Comparison of ENCODE assay signal across 14 cellular contexts in genomic region chr11:114297806-114298700, GRCh38. TPM values are rescaled to one million over a fixed set of nuclear protein-coding genes. Genes with fewer than 3 reads are reported as not detected.
DNase-seq lines count a peak whose midpoint lies in the region; ATAC-seq, FAIRE-seq and TF ChIP-seq lines count a peak whose summit lies in the region.
"Had no signal": no experiment of that assay in that cellular context is flagged by ENCODE, and none has a peak within 500 bp of the region (broad histone marks: within the 10 kb centered on the region; RNA-seq: fewer than 3 reads in every experiment).

No MANE protein-coding gene starts in this region.

- no peak for TF ChIP-seq CTCF in K562 (IDR thresholded peaks at IDR 0.05 in 2 of 3, conservative IDR thresholded peaks at IDR 0.05 in 1 of 3; ENCODE audit: insufficient read depth in 2 of 3, low read depth in 1 of 3, low read length in 3 of 3)
- TF ChIP-seq CTCF in left lung (IDR thresholded peaks at IDR 0.05), result no peak

- no peaks in the 10 kb centered on the region for H3K9me2 ChIP-seq in GM23248 (ENCODE audit: insufficient read depth)
- H3K9me2 ChIP-seq in Karpas-422 (replicated peaks; ENCODE audit: insufficient read depth, low read length), result no peaks in the 10 kb centered on the region

- WGBS in GM23248 (ENCODE audit: low coverage in 1 of 2, low lambda C conversion rate in 2 of 2, missing lambda C conversion rate in 2 of 2), 2 experiments, result 37 to 39% methylated on average over 8 of the region's 8 CpGs
- 36% methylated on average over 8 of the region's 8 CpGs for WGBS in K562 (ENCODE audit: insufficient coverage, low coverage, missing lambda C conversion rate)

- no peaks in the 10 kb centered on the region for H3K27me3 ChIP-seq in GM23248 (replicated peaks; ENCODE audit: insufficient read depth)
- no peaks in the 10 kb centered on the region for H3K27me3 ChIP-seq in K562 (ENCODE audit: control insufficient read depth in 2 of 2, insufficient read depth in 2 of 2, low read length in 2 of 2)
- no peaks in the 10 kb centered on the region for H3K27me3 ChIP-seq in left lung
- no peaks in the 10 kb centered on the region for H3K27me3 ChIP-seq in Karpas-422 (ENCODE audit: low read length)

- TF ChIP-seq RAD21 in K562 (CRISPR knock-in tag; conservative IDR thresholded peaks at IDR 0.05 in 1 of 2, IDR thresholded peaks at IDR 0.05 in 1 of 2), result no peak

- no peaks in the 10 kb centered on the region for H3K9me3 Mint-ChIP-seq in activated CD4-positive, alpha-beta memory T cell treated with anti-CD3 and anti-CD28 coated beads, Interleukin-2, amount 10 ng/mL, durations not matched to agents 7 days and 5 days

- H3K9ac ChIP-seq in GM23248 (peak overlapping the region; percentile 100), K562 (ENCODE audit: insufficient read depth in 1 of 2, low read depth in 2 of 2, low read length in 2 of 2) (peak overlapping the region; percentile 16 to 23; a peak in 3 of 4 replicates), Karpas-422 (ENCODE audit: low read length) (no peak overlapping the region)

- peak overlapping the region; percentile 100 for H3K27ac ChIP-seq in GM23248
- H3K27ac ChIP-seq in K562 (ENCODE audit: extremely low read depth, low read depth, low read length), result peak overlapping the region; percentile 39
- peak overlapping the region; percentile 83 to 87 for H3K27ac ChIP-seq in left lung
- H3K27ac ChIP-seq in skin epidermis, result peak overlapping the region in 20 of 21 experiments; percentile 12 to 98 (median 88)
- H3K27ac ChIP-seq in Karpas-422 (ENCODE audit: low read length), result no peak overlapping the region
- H3K27ac ChIP-seq: prostate gland had no signal

- intact Hi-C loops in K562 (cut with micrococcal nuclease), result loop anchor here (5.0 kb wide), 1 partner anchor 139 kb away; the partner anchor contains the start of gene REXO2
- intact Hi-C loops in left lung (cut with DNase I), result no loop called here

- POLR2A ChIA-PET in K562 (lab: Yijun Ruan, JAX), result interaction anchor here (0.6 to 1.0 kb wide), 3 partner anchors 17 to 272 kb away, joined by 3 to 4 read pairs (median 3); no protein-coding TSS in a partner anchor
- POLR2A ChIA-PET in activated CD4-positive, alpha-beta memory T cell treated with anti-CD3 and anti-CD28 coated beads, Interleukin-2, amount 10 ng/mL, durations not matched to agents 7 days and 5 days (lab: Charles Lee), result no interaction called here

- peak overlapping the region; percentile 99 for H3K4me3 ChIP-seq in GM23248
- H3K4me3 ChIP-seq in K562, result no peak overlapping the region
- H3K4me3 ChIP-seq in left lung, result peak overlapping the region; percentile 10 to 32
- H3K4me3 ChIP-seq in skin epidermis, result peak overlapping the region; percentile 15 to 38 (median 28)
- no peak overlapping the region for H3K4me3 ChIP-seq in Karpas-422 (ENCODE audit: low read length)
- H3K4me3 ChIP-seq: prostate gland had no signal

- no peak for FAIRE-seq in K562 (lab: Jason Lieb, UNC)

- H3K4me1 ChIP-seq in GM23248 (ENCODE audit: insufficient read depth), result peaks cover 23% of the 10 kb centered on the region
- H3K4me1 ChIP-seq in K562 (replicated peaks in 1 of 2; ENCODE audit: control insufficient read depth in 2 of 2, insufficient read depth in 2 of 2, low read length in 2 of 2), result peaks cover 9 to 38% of the 10 kb centered on the region in 2 experiments
- H3K4me1 ChIP-seq in left lung, result peaks cover 3 to 13% of the 10 kb centered on the region in 2 donors
- H3K4me1 ChIP-seq in Karpas-422 (ENCODE audit: low read length), result no peaks in the 10 kb centered on the region
- H3K4me1 ChIP-seq: prostate gland had no signal

- H3K27ac Mint-ChIP-seq in activated CD4-positive, alpha-beta memory T cell treated with anti-CD3 and anti-CD28 coated beads, Interleukin-2, amount 10 ng/mL, durations not matched to agents 7 days and 5 days, result no peak overlapping the region
- H3K27ac Mint-ChIP-seq: activated CD8-positive, alpha-beta memory T cell treated with anti-CD3 and anti-CD28 coated beads, Interleukin-2, amount 10 ng/mL, durations not matched to agents 7 days and 5 days had no signal

- H3K27me3 Mint-ChIP-seq in activated CD4-positive, alpha-beta memory T cell treated with anti-CD3 and anti-CD28 coated beads, Interleukin-2, amount 10 ng/mL, durations not matched to agents 7 days and 5 days, result peaks cover 28% of the 10 kb centered on the region

- in situ Hi-C loops in GM23248 (cut with MboI) (no loop called here), K562 (cut with MboI) (no loop called here)

- TF ChIP-seq POLR2A in K562 (conservative IDR thresholded peaks at IDR 0.05), result no peak

- H3K79me2 ChIP-seq in GM23248 (ENCODE audit: insufficient read depth), result peaks cover 77% of the 10 kb centered on the region
- H3K79me2 ChIP-seq in K562 (ENCODE audit: control insufficient read depth, insufficient read depth, low read length), result peaks cover 2% of the 10 kb centered on the region; the same call in 1 of the 3 replicates
- no peaks in the 10 kb centered on the region for H3K79me2 ChIP-seq in Karpas-422 (ENCODE audit: low read length)

- TF ChIP-seq EP300 in K562 (IDR thresholded peaks at IDR 0.05; ENCODE audit: low read length), result no peak

- peaks cover 87% of the 10 kb centered on the region for H3F3A ChIP-seq in GM23248 (ENCODE audit: insufficient read depth)

- H3K36me3 ChIP-seq in GM23248 (ENCODE audit: low read depth), result peaks cover 57% of the 10 kb centered on the region
- no peaks in the 10 kb centered on the region for H3K36me3 ChIP-seq in K562 (ENCODE audit: control insufficient read depth, insufficient read depth, low read length)
- peaks cover 0 to 13% of the 10 kb centered on the region in 2 donors for H3K36me3 ChIP-seq in left lung
- no peaks in the 10 kb centered on the region for H3K36me3 ChIP-seq in Karpas-422 (ENCODE audit: insufficient read depth, low read length)
- H3K36me3 ChIP-seq: prostate gland had no signal

- H3K4me2 ChIP-seq in GM23248 (ENCODE audit: unreplicated experiment), result peak overlapping the region; percentile 97
- H3K4me2 ChIP-seq in K562 (ENCODE audit: insufficient read depth, low read length), result peak overlapping the region; percentile 48
- no peak overlapping the region for H3K4me2 ChIP-seq in Karpas-422 (ENCODE audit: low read depth, low read length, poor library complexity, severe bottlenecking)

- H4K20me1 ChIP-seq in GM23248 (ENCODE audit: insufficient read depth) (peaks cover 10% of the 10 kb centered on the region; the same call in 1 of the 2 replicates), K562 (replicated peaks; ENCODE audit: control insufficient read depth, insufficient read depth, low read length) (no peaks in the 10 kb centered on the region), Karpas-422 (ENCODE audit: insufficient read depth, low read depth, low read length) (no peaks in the 10 kb centered on the region)

- H3K36me3 Mint-ChIP-seq in activated CD4-positive, alpha-beta memory T cell treated with anti-CD3 and anti-CD28 coated beads, Interleukin-2, amount 10 ng/mL, durations not matched to agents 7 days and 5 days (ENCODE audit: low read depth), result no peaks in the 10 kb centered on the region
- H3K36me3 Mint-ChIP-seq: activated CD8-positive, alpha-beta memory T cell treated with anti-CD3 and anti-CD28 coated beads, Interleukin-2, amount 10 ng/mL, durations not matched to agents 7 days and 5 days had no signal

- no peaks in the 10 kb centered on the region for H3K9me3 ChIP-seq in GM23248 (ENCODE audit: low read depth)
- no peaks in the 10 kb centered on the region for H3K9me3 ChIP-seq in K562 (replicated peaks; ENCODE audit: control insufficient read depth, insufficient read depth, low read depth, low read length)
- peaks cover 0 to 2% of the 10 kb centered on the region in 2 donors for H3K9me3 ChIP-seq in left lung
- no peaks in the 10 kb centered on the region for H3K9me3 ChIP-seq in Karpas-422 (ENCODE audit: low read length)
- H3K9me3 ChIP-seq: prostate gland had no signal

- no peaks in the 10 kb centered on the region for H3K9me1 ChIP-seq in K562 (ENCODE audit: control insufficient read depth, insufficient read depth, low read length)

- BruUV-seq in K562 (replicated peaks; lab: Mats Ljungman, UMichigan), result no TSS peak

- H3K4me1 Mint-ChIP-seq in activated CD4-positive, alpha-beta memory T cell treated with anti-CD3 and anti-CD28 coated beads, Interleukin-2, amount 10 ng/mL, durations not matched to agents 7 days and 5 days, result no peaks in the 10 kb centered on the region
- H3K4me1 Mint-ChIP-seq: activated CD8-positive, alpha-beta memory T cell treated with anti-CD3 and anti-CD28 coated beads, Interleukin-2, amount 10 ng/mL, durations not matched to agents 7 days and 5 days had no signal

- no peak overlapping the region for H2AFZ ChIP-seq in GM23248
- peak overlapping the region; percentile 90 for H2AFZ ChIP-seq in K562 (ENCODE audit: low read depth, low read length)
- no peak overlapping the region for H2AFZ ChIP-seq in Karpas-422 (ENCODE audit: low read length)

- no peak overlapping the region for H3K4me3 Mint-ChIP-seq in activated CD4-positive, alpha-beta memory T cell treated with anti-CD3 and anti-CD28 coated beads, Interleukin-2, amount 10 ng/mL, durations not matched to agents 7 days and 5 days
- H3K4me3 Mint-ChIP-seq: activated CD8-positive, alpha-beta memory T cell treated with anti-CD3 and anti-CD28 coated beads, Interleukin-2, amount 10 ng/mL, durations not matched to agents 7 days and 5 days had no signal

- ATAC-seq in K562 (peak; percentile 24), left lung (no peak), GM18870 (IDR thresholded peaks at IDR 0.05; ENCODE audit: unreplicated experiment) (no peak)
- ATAC-seq: activated CD8-positive, alpha-beta memory T cell treated with anti-CD3 and anti-CD28 coated beads, Interleukin-2, amount 10 ng/mL, durations not matched to agents 7 days and 5 days had no signal

- CTCF ChIA-PET in K562 (lab: Yijun Ruan, JAX; ENCODE audit: low intra/inter-chr PET ratio), result interaction anchor here (0.7 kb wide), 1 partner anchor 137 kb away, joined by 4 read pairs; no protein-coding TSS in a partner anchor
- CTCF ChIA-PET in activated CD4-positive, alpha-beta memory T cell treated with anti-CD3 and anti-CD28 coated beads, Interleukin-2, amount 10 ng/mL, durations not matched to agents 7 days and 5 days (lab: Charles Lee), result no interaction called here

- DNase-seq in GM23248, result peak; percentile 60
- peak in 3 of 4 experiments; percentile 21 to 48 (median 32) for DNase-seq in K562 (ENCODE audit: extremely low read depth in 1 of 4, low spot score in 3 of 4)
- no peak for DNase-seq in left lung
- no peak for DNase-seq in activated CD4-positive, alpha-beta T cell treated with anti-CD3 and anti-CD28 coated beads for 4 hours
- DNase-seq in Karpas-422, result no peak
- DNase-seq in activated CD4-positive, alpha-beta memory T cell treated with anti-CD3 and anti-CD28 coated beads, Interleukin-2, amount 10 ng/mL, durations not matched to agents 7 days and 5 days, result no peak
- DNase-seq: activated CD8-positive, alpha-beta memory T cell treated with anti-CD3 and anti-CD28 coated beads, Interleukin-2, amount 10 ng/mL, durations not matched to agents 7 days and 5 days; erythroblast; H7; NCI-H1694; T-helper 2 cell had no signal

RNA-seq across cellular contexts. Expression of gene NNMT, which starts 1.9 kb away (rescaled TPM):
- total RNA-seq in GM23248 (2014; rRNA removed; shearing (Covaris generic)), result 809 and 1,043 TPM in 2 replicates
- polyA plus RNA-seq in GM23248 (2016; fragmentation: Nextera tagmentation; extraction: Ambion mirVana) (1,317 and 1,390 TPM in 2 replicates), K562 (2011; rRNA removed) (9.8 and 15.0 TPM in 2 replicates), K562 (2014; fragmentation: Illumina TruSeq; extraction: Trizol) (6.1 and 9.1 TPM in 2 replicates), K562 (2014; fragmentation: Nextera tagmentation; extraction: Ambion mirVana) (10 to 100 TPM; 10.0 to 13.4 TPM), K562 (2014; rRNA removed) (9.0 and 11.5 TPM in 2 replicates)
- total RNA-seq in K562 (2011; cell fraction: chromatin; rRNA removed; ENCODE audit: low replicate concordance), result 3.2 and 5.0 TPM in 2 replicates
- 3.2 and 4.3 TPM in 2 replicates for total RNA-seq in K562 (2011; cell fraction: nucleolus; rRNA removed)
- total RNA-seq in K562 (2011; cell fraction: nucleoplasm; rRNA removed), result 4.2 and 6.6 TPM in 2 replicates
- total RNA-seq in K562 (2014; rRNA removed) (14.3 and 14.6 TPM in 2 replicates), K562 (2014; rRNA removed; fragmentation: Illumina TruSeq; extraction: Trizol) (9.3 and 11.0 TPM in 2 replicates), K562 (2015; rRNA removed; fragmentation: Illumina TruSeq; extraction: Trizol) (8.6 and 9.5 TPM in 2 replicates), K562 (2021) (11.2 and 11.7 TPM in 2 replicates), left lung (100 to 1,000 TPM; 165 to 244 TPM)
- 10.1 and 17.6 TPM in 2 replicates for polyA plus RNA-seq in K562 (2011; cell fraction: cytosol; rRNA removed)
- 3.7 and 4.5 TPM in 2 replicates for polyA plus RNA-seq in K562 (2011; cell fraction: nucleus; rRNA removed)
- polyA plus RNA-seq in K562 (2012), result 15.0 and 55.5 TPM in 2 replicates
- polyA minus RNA-seq in K562 (2011; rRNA and poly(A)+ RNA removed), result 6.1 and 8.8 TPM in 2 replicates
- polyA minus RNA-seq in K562 (2011; cell fraction: cytosol; rRNA and poly(A)+ RNA removed), result 9.4 and 10.8 TPM in 2 replicates
- polyA minus RNA-seq in K562 (2011; cell fraction: nucleus; rRNA and poly(A)+ RNA removed), result 3.8 and 6.2 TPM in 2 replicates
- total RNA-seq in Karpas-422 (2014; rRNA removed; shearing (Covaris generic); ENCODE audit: low replicate concordance), result not detected in 2 replicates
- total RNA-seq in activated CD4-positive, alpha-beta memory T cell treated with anti-CD3 and anti-CD28 coated beads, Interleukin-2, amount 10 ng/mL, durations not matched to agents 7 days and 5 days, result not detected
- total RNA-seq: activated CD8-positive, alpha-beta memory T cell treated with anti-CD3 and anti-CD28 coated beads, Interleukin-2, amount 10 ng/mL, durations not matched to agents 7 days and 5 days; H7 had no signal

Comparison
In these comparisons a context has a peak if more than half of its experiments do, and no peak if none do; other contexts are left out.
1. DNase-seq: peak in GM23248 (single experiment) and K562 (3 of 4); none in left lung (0 of 2), activated CD4-positive, alpha-beta T cell treated with anti-CD3 and anti-CD28 coated beads for 4 hours (0 of 2), Karpas-422 (single experiment) and activated CD4-positive, alpha-beta memory T cell treated with anti-CD3 and anti-CD28 coated beads, Interleukin-2, amount 10 ng/mL, durations not matched to agents 7 days and 5 days (single experiment).
2. H3K4me3 ChIP-seq: peak in GM23248 (single experiment), left lung (2 of 2) and skin epidermis (7 of 7); none in K562 (single experiment) and Karpas-422 (single experiment).
3. RNA of gene NNMT, which starts 1.9 kb away (total RNA-seq): 809 to 1,043 TPM in GM23248 and 165 to 244 TPM in left lung; 3.2 to 14.6 TPM in K562, not detected in Karpas-422 and not detected in activated CD4-positive, alpha-beta memory T cell treated with anti-CD3 and anti-CD28 coated beads, Interleukin-2, amount 10 ng/mL, durations not matched to agents 7 days and 5 days; every median in the first group is over 10 times any median in the second.